ENCODE assay signal across 21 cellular contexts in the genomic region with DNA sequence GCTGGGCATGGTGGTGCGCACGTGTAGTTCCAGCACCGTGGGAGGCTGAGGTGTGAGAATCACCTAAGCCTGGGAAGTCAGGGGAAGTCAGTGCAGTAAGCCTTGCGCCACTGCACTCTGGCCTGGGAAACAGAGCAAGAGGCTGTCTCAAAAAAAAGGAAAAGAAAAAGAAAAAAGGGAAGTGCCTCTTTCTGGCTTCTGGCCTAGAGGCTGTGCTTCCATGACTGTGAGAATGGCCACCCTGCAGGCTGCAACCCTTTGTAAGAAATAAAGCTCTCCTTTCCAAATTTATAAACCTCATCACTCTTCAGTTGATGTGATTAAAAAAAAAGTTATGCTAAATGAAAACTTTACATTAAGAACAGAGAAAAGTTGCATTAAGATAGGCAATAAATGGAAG.
"Had no signal": no experiment of that assay in that cellular context is flagged by ENCODE, and none has a peak within 500 bp of the region (broad histone marks: within the 10 kb centered on the region; RNA-seq: fewer than 3 reads in every experiment).

No MANE protein-coding gene starts in this region.

- H3K27ac ChIP-seq: breast epithelium, esophagus squamous epithelium, gastrocnemius medialis, pancreas, thyroid gland had no signal

- H3K4me1 Mint-ChIP-seq: activated naive CD8-positive, alpha-beta T cell treated with anti-CD3 and anti-CD28 coated beads, Interleukin-2, amount 10 ng/mL, durations not matched to agents 7 days and 5 days; central memory CD8-positive, alpha-beta T cell had no signal

- H3K4me3 ChIP-seq: breast epithelium, esophagus squamous epithelium, gastrocnemius medialis, pancreas, thyroid gland had no signal

- H3K4me1 ChIP-seq: breast epithelium, esophagus squamous epithelium, gastrocnemius medialis, pancreas, thyroid gland had no signal

- H3K27me3 ChIP-seq: breast epithelium, esophagus squamous epithelium, gastrocnemius medialis, pancreas, thyroid gland had no signal

- H3K36me3 Mint-ChIP-seq: activated CD4-positive, alpha-beta memory T cell treated with anti-CD3 and anti-CD28 coated beads for 36 hours; activated naive CD8-positive, alpha-beta T cell treated with anti-CD3 and anti-CD28 coated beads, Interleukin-2, amount 10 ng/mL, durations not matched to agents 7 days and 5 days; natural killer cell treated with Interleukin-12 subunit alpha and Interleukin-12 subunit beta and Interleukin-15 and Interleukin-18, amount 100 ng/mL, for 72 hours had no signal

- H3K9me3 ChIP-seq: breast epithelium, esophagus squamous epithelium, gastrocnemius medialis, pancreas, thyroid gland had no signal

- H3K27me3 Mint-ChIP-seq: activated CD4-positive, alpha-beta memory T cell treated with anti-CD3 and anti-CD28 coated beads for 36 hours; activated naive CD8-positive, alpha-beta T cell treated with anti-CD3 and anti-CD28 coated beads, Interleukin-2, amount 10 ng/mL, durations not matched to agents 7 days and 5 days; central memory CD8-positive, alpha-beta T cell; effector memory CD8-positive, alpha-beta T cell; natural killer cell treated with Interleukin-12 subunit alpha and Interleukin-12 subunit beta and Interleukin-15 and Interleukin-18, amount 100 ng/mL, for 72 hours had no signal

- H3K27ac Mint-ChIP-seq: activated CD4-positive, alpha-beta memory T cell treated with anti-CD3 and anti-CD28 coated beads for 36 hours; activated naive CD4-positive, alpha-beta T cell treated with anti-CD3 and anti-CD28 coated beads for 36 hours; activated naive CD8-positive, alpha-beta T cell treated with anti-CD3 and anti-CD28 coated beads, Interleukin-2, amount 10 ng/mL, durations not matched to agents 7 days and 5 days; effector memory CD8-positive, alpha-beta T cell; natural killer cell treated with Interleukin-12 subunit alpha and Interleukin-12 subunit beta and Interleukin-15 and Interleukin-18, amount 100 ng/mL, for 72 hours had no signal

- H3K4me3 Mint-ChIP-seq: activated CD4-positive, alpha-beta memory T cell treated with anti-CD3 and anti-CD28 coated beads for 36 hours; activated naive CD4-positive, alpha-beta T cell treated with anti-CD3 and anti-CD28 coated beads for 36 hours; activated naive CD8-positive, alpha-beta T cell treated with anti-CD3 and anti-CD28 coated beads, Interleukin-2, amount 10 ng/mL, durations not matched to agents 7 days and 5 days; central memory CD8-positive, alpha-beta T cell; effector memory CD8-positive, alpha-beta T cell; natural killer cell treated with Interleukin-12 subunit alpha and Interleukin-12 subunit beta and Interleukin-15 and Interleukin-18, amount 100 ng/mL, for 72 hours had no signal

- DNase-seq: activated CD4-positive, alpha-beta memory T cell treated with anti-CD3 and anti-CD28 coated beads for 36 hours; activated CD4-positive, alpha-beta T cell treated with anti-CD3 and anti-CD28 coated beads for 4 hours; activated CD4-positive, CD25-positive, alpha-beta regulatory T cell; activated naive CD4-positive, alpha-beta T cell treated with anti-CD3 and anti-CD28 coated beads for 36 hours; activated naive CD8-positive, alpha-beta T cell treated with anti-CD3 and anti-CD28 coated beads, Interleukin-2, amount 10 ng/mL, durations not matched to agents 7 days and 5 days; activated T-cell treated with anti-CD3 and anti-CD28 coated beads, Interleukin-2, amount 50 U/mL, for 48 hours; amniotic stem cell; effector memory CD8-positive, alpha-beta T cell; esophagus squamous epithelium; gastrocnemius medialis; head of caudate nucleus; left ventricle myocardium superior; mammary epithelial cell; pancreas; right cardiac atrium; stimulated activated CD4-positive, alpha-beta T cell treated with anti-CD3 and anti-CD28 coated beads, Interleukin-4, amount 100 ng/mL, for 4 hours; stimulated activated naive CD8-positive, alpha-beta T cell treated with anti-CD3 and anti-CD28 coated beads, Interleukin-15, Interleukin-2, amounts not matched to agents 100 U/mL and 50 U/mL, for 24 hours; thyroid gland had no signal

- H3K36me3 ChIP-seq: breast epithelium, esophagus squamous epithelium, gastrocnemius medialis, pancreas, thyroid gland had no signal
